In genomic region chr6:29970711-29971110, GRCh38 we compare ENCODE assay signal across 9 cellular contexts.
"Had no signal": no experiment of that assay in that cellular context is flagged by ENCODE, and none has a peak within 500 bp of the region (broad histone marks: within the 10 kb centered on the region; RNA-seq: fewer than 3 reads in every experiment).

No MANE protein-coding gene starts in this region.

- DNase-seq: GM23248, GOT3, H9, HCEC 1CT, IMR-90, KG1 had no signal

- H3K9ac ChIP-seq: GM23248 had no signal

- H3K27ac ChIP-seq: GM23248 had no signal

- H3K27ac Mint-ChIP-seq: H9 had no signal

- FAIRE-seq: H54, HTR-8/SVneo, K562 had no signal

- ATAC-seq: K562 had no signal

- H3K4me3 Mint-ChIP-seq: H9 had no signal

- H2AFZ ChIP-seq: GM23248 had no signal

- H3K4me3 ChIP-seq: GM23248, K562 had no signal
